14 cellular contexts compared by ENCODE assay signal in the genomic region with DNA sequence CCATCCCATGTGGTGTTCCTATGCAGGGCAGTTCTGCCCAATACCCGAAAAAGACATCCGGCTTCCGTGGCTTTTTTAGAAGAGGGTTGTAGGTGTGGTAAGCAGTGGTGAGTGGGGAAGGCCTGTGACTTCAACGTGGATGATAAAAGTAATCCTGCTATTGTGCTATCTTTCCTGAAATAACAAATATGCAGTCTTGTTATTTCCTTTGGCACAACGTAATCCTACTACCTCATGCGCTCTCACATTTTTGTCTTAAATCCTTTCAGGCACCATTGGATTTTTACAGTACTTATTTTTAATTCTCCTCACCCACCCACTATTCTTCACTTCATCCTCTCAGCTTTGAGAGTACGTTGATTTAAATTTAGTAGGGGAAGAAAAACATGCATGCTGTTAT.
DNase-seq lines count a peak whose midpoint lies in the region; ATAC-seq and TF ChIP-seq lines count a peak whose summit lies in the region.
"Had no signal": no experiment of that assay in that cellular context is flagged by ENCODE, and none has a peak within 500 bp of the region (broad histone marks: within the 10 kb centered on the region; RNA-seq: fewer than 3 reads in every experiment).

No MANE protein-coding gene starts in this region.

- TF ChIP-seq CTCF in choroid plexus epithelial cell (conservative IDR thresholded peaks at IDR 0.05; ENCODE audit: low read depth, low read length) (no peak), fibroblast of the aortic adventitia (IDR thresholded peaks at IDR 0.05; ENCODE audit: insufficient read depth, low read length) (no peak)

- in situ Hi-C loops in HAP-1 (cut with MboI; ENCODE audit: low sequenced_read_pairs) = no loop called here
- in situ Hi-C loops in ACHN (cut with HindIII; ENCODE audit: low pct_ligation_motif_present, low pct_unique_long_range_greater_than_20kb, low sequenced_read_pairs) = no loop called here

- H3K4me1 Mint-ChIP-seq in stimulated activated naive CD8-positive, alpha-beta T cell treated with anti-CD3 and anti-CD28 coated beads, Interleukin-15, amount 100 ng/mL, for 72 hours = no peaks in the 10 kb centered on the region
- H3K4me1 Mint-ChIP-seq: CD4-positive, alpha-beta memory T cell; H9 had no signal

- H3K27me3 Mint-ChIP-seq in stimulated activated naive CD8-positive, alpha-beta T cell treated with anti-CD3 and anti-CD28 coated beads, Interleukin-15, amount 100 ng/mL, for 72 hours = no peaks in the 10 kb centered on the region

- no peaks in the 10 kb centered on the region for H3K36me3 ChIP-seq in HAP-1 (replicated peaks)
- H3K36me3 ChIP-seq: BE2C had no signal

- no peaks in the 10 kb centered on the region for H3K9me3 ChIP-seq in HAP-1
- H3K9me3 ChIP-seq: BE2C had no signal

- peaks cover 16% of the 10 kb centered on the region for H3K4me1 ChIP-seq in HAP-1
- H3K4me1 ChIP-seq: BE2C had no signal

- H3K27ac Mint-ChIP-seq in stimulated activated naive CD8-positive, alpha-beta T cell treated with anti-CD3 and anti-CD28 coated beads, Interleukin-15, amount 100 ng/mL, for 72 hours = no peak overlapping the region
- H3K27ac Mint-ChIP-seq: CD4-positive, alpha-beta memory T cell; H9 had no signal

- H3K27me3 ChIP-seq in HAP-1 (ENCODE audit: low read depth) = no peaks in the 10 kb centered on the region
- H3K27me3 ChIP-seq: BE2C had no signal

- DNase-seq in HAP-1 (ENCODE audit: low spot score in 2 of 2) (peak; percentile 22 to 57), choroid plexus epithelial cell (ENCODE audit: low read depth) (peak; percentile 10), fibroblast of the aortic adventitia (ENCODE audit: low read depth) (peak; percentile 27), pulmonary artery endothelial cell (ENCODE audit: low read depth, low spot score) (peak; percentile 66), ACHN (no peak), cerebellar nuclear complex (lab: John Stamatoyannopoulos, UW) (no peak), iPS-NIHi7 (ENCODE audit: extremely low spot score) (no peak)
- no peak for DNase-seq in stimulated activated naive CD8-positive, alpha-beta T cell treated with anti-CD3 and anti-CD28 coated beads, Interleukin-15, amount 100 ng/mL, for 72 hours
- DNase-seq: BE2C; CD4-positive, alpha-beta memory T cell; DND-41; GDM1; GOT3; H9 had no signal

- no peak overlapping the region for H3K4me3 Mint-ChIP-seq in stimulated activated naive CD8-positive, alpha-beta T cell treated with anti-CD3 and anti-CD28 coated beads, Interleukin-15, amount 100 ng/mL, for 72 hours
- H3K4me3 Mint-ChIP-seq: CD4-positive, alpha-beta memory T cell; H9 had no signal

- no peak overlapping the region for H3K4me3 ChIP-seq in HAP-1
- H3K4me3 ChIP-seq in choroid plexus epithelial cell (ENCODE audit: low read depth, low read length) = no peak overlapping the region
- H3K4me3 ChIP-seq in fibroblast of the aortic adventitia (ENCODE audit: low read depth, low read length) = no peak overlapping the region

- ATAC-seq in stimulated activated naive CD8-positive, alpha-beta T cell treated with anti-CD3 and anti-CD28 coated beads, Interleukin-15, amount 100 ng/mL, for 72 hours = no peak

- peaks cover 8 to 21% of the 10 kb centered on the region in 2 donors for H3K9me3 Mint-ChIP-seq in stimulated activated naive CD8-positive, alpha-beta T cell treated with anti-CD3 and anti-CD28 coated beads, Interleukin-15, amount 100 ng/mL, for 72 hours

Comparison
In these comparisons a context has a peak if more than half of its experiments do, and no peak if none do; other contexts are left out.
1. DNase-seq: peak in HAP-1 (2 of 2), choroid plexus epithelial cell (single experiment), fibroblast of the aortic adventitia (single experiment) and pulmonary artery endothelial cell (single experiment); none in ACHN (single experiment), stimulated activated naive CD8-positive, alpha-beta T cell treated with anti-CD3 and anti-CD28 coated beads, Interleukin-15, amount 100 ng/mL, for 72 hours (0 of 2), cerebellar nuclear complex (0 of 2) and iPS-NIHi7 (single experiment).